In genomic region chr22:46863794-46864193, GRCh38 we compare ENCODE assay signal across 25 cellular contexts.
A peak's percentile ranks its signal among the peaks of the same experiment; 100 is the strongest.
DNase-seq lines count a peak whose midpoint lies in the region; ATAC-seq, FAIRE-seq and TF ChIP-seq lines count a peak whose summit lies in the region.
"Had no signal": no experiment of that assay in that cellular context is flagged by ENCODE, and none has a peak within 500 bp of the region (broad histone marks: within the 10 kb centered on the region; RNA-seq: fewer than 3 reads in every experiment).

No MANE protein-coding gene starts in this region.

- no peaks in the 10 kb centered on the region for H3K9me3 ChIP-seq in Caco-2
- no peaks in the 10 kb centered on the region for H3K9me3 ChIP-seq in colonic mucosa
- H3K9me3 ChIP-seq in pancreas, result no peaks in the 10 kb centered on the region
- H3K9me3 ChIP-seq: A549, HAP-1, SK-N-SH had no signal

- ATAC-seq in left lobe of liver (peak; percentile 40), pancreas (peak in 3 of 4 donors; percentile 18 to 35 (median 31)), GM18867 (IDR thresholded peaks at IDR 0.05; ENCODE audit: unreplicated experiment) (no peak), HG03565 (IDR thresholded peaks at IDR 0.05; ENCODE audit: unreplicated experiment) (no peak)
- ATAC-seq: A549, Panc1 had no signal

- H3K4me1 Mint-ChIP-seq in Caco-2 (ENCODE audit: low read depth, unreplicated experiment), result peaks cover 27% of the 10 kb centered on the region

- BruUV-seq in Caco-2 (replicated peaks; lab: Mats Ljungman, UMichigan), result no TSS peak

- 77 to 79% methylated on average over 6 of the region's 6 CpGs for WGBS in pancreas, 2 donors

- peak overlapping the region; percentile 19 for H3K4me3 Mint-ChIP-seq in Caco-2 (ENCODE audit: unreplicated experiment)
- H3K4me3 Mint-ChIP-seq: CD4-positive, alpha-beta memory T cell had no signal

- TF ChIP-seq CTCF in Caco-2 (IDR thresholded peaks at IDR 0.05; ENCODE audit: insufficient read depth in 1 of 2, low read depth in 1 of 2, low read length in 1 of 2, severe bottlenecking in 1 of 2, unreplicated experiment in 1 of 2), result peak in 1 of 2 experiments; percentile 8
- TF ChIP-seq CTCF in colonic mucosa (IDR thresholded peaks at IDR 0.05), result no peak
- no peak for TF ChIP-seq CTCF in pancreas (IDR thresholded peaks at IDR 0.05)

- no peak for FAIRE-seq in pancreas (lab: Jason Lieb, UNC)
- FAIRE-seq: A549 had no signal

- H3K4me1 ChIP-seq in Caco-2 (peaks cover 29% of the 10 kb centered on the region), colonic mucosa (no peaks in the 10 kb centered on the region), pancreas (peaks cover 0 to 7% (median 0%) of the 10 kb centered on the region in 3 donors)
- H3K4me1 ChIP-seq: A549, BLaER1, HAP-1 had no signal

- H3K27me3 ChIP-seq in Caco-2 (replicated peaks; ENCODE audit: control insufficient read depth, insufficient read depth, low read length), result no peaks in the 10 kb centered on the region
- no peaks in the 10 kb centered on the region for H3K27me3 ChIP-seq in colonic mucosa
- H3K27me3 ChIP-seq in pancreas, result no peaks in the 10 kb centered on the region
- H3K27me3 ChIP-seq: BLaER1 had no signal

- H3K36me3 Mint-ChIP-seq in Caco-2 (ENCODE audit: insufficient read depth, unreplicated experiment), result peaks cover 8% of the 10 kb centered on the region

- H3K27ac Mint-ChIP-seq in Caco-2 (ENCODE audit: unreplicated experiment), result peak overlapping the region; percentile 89

- no peaks in the 10 kb centered on the region for H3K9me3 Mint-ChIP-seq in Caco-2 (ENCODE audit: unreplicated experiment)

- peak in 1 of 2 experiments; percentile 30 for DNase-seq in Caco-2
- DNase-seq in colonic mucosa, result no peak
- no peak for DNase-seq in left lobe of liver (ENCODE audit: low spot score)
- DNase-seq in pancreas, result no peak
- DNase-seq in stimulated activated CD4-positive, alpha-beta T cell treated with anti-CD3 and anti-CD28 coated beads, Interleukin-15, amount 100 ng/mL, for 24 hours, result no peak
- DNase-seq in NK-92 treated with Interleukin-12 subunit alpha and Interleukin-12 subunit beta, amount 100 ng/mL, for 24 hours (lab: John Stamatoyannopoulos, UW), result no peak
- DNase-seq: CD4-positive, alpha-beta memory T cell; DMS53; GDM1; GM23248; IMR-90; NCI-H1105 treated with DMSO at 0.1 percent for 48 hours; NCI-H2029 treated with DMSO at 0.1 percent for 48 hours; NCI-H226; NCI-H524; NCI-H774; SIG-M5; SK-N-SH had no signal

- POLR2A ChIA-PET in Caco-2 (lab: Charles Lee), result no interaction called here

- CTCF ChIA-PET in Caco-2 (lab: Charles Lee), result interaction anchor here (0.6 to 1.2 kb wide), 3 partner anchors 15 to 65 kb away, joined by 3 to 4 read pairs (median 3); no protein-coding TSS in a partner anchor

- H3K27ac ChIP-seq in colonic mucosa (peak overlapping the region; percentile 18), pancreas (no peak overlapping the region)
- H3K27ac ChIP-seq: A549, BLaER1, GM23248, KMS-11 had no signal

- H3K27me3 Mint-ChIP-seq in Caco-2 (ENCODE audit: insufficient read depth, unreplicated experiment), result no peaks in the 10 kb centered on the region
- H3K27me3 Mint-ChIP-seq: CD4-positive, alpha-beta memory T cell had no signal

- H3K36me3 ChIP-seq in Caco-2 (ENCODE audit: control insufficient read depth, insufficient read depth, low read length) (no peaks in the 10 kb centered on the region; the same call in 1 of the 2 replicates), colonic mucosa (no peaks in the 10 kb centered on the region), pancreas (no peaks in the 10 kb centered on the region)
- H3K36me3 ChIP-seq: HAP-1 had no signal

- H3K4me3 ChIP-seq in Caco-2 (ENCODE audit: low read depth, low read length) (no peak overlapping the region), colonic mucosa (no peak overlapping the region), pancreas (no peak overlapping the region)
- H3K4me3 ChIP-seq: A549, BLaER1, GM23248, HAP-1 had no signal

- H3K9ac ChIP-seq in colonic mucosa (ENCODE audit: low read depth in 2 of 2, low read length in 2 of 2), result no peak overlapping the region
- H3K9ac ChIP-seq: BLaER1, GM23248, KMS-11, SK-N-SH had no signal

- intact Hi-C loops in Caco-2 (cut with micrococcal nuclease; ENCODE audit: unreplicated experiment), result loop anchor here (2.0 kb wide), 1 partner anchor 13 kb away; no protein-coding TSS in a partner anchor
- intact Hi-C loops in colonic mucosa (cut with DNase I), result no loop called here
- intact Hi-C loops in pancreas (cut with DNase I), result no loop called here

Comparison
In these comparisons a context has a peak if more than half of its experiments do, and no peak if none do; other contexts are left out.
1. ATAC-seq: peak in left lobe of liver (single experiment) and pancreas (3 of 4); none in GM18867 (single experiment) and HG03565 (single experiment).